ENCODE assay signal across 8 cellular contexts in genomic region chr2:24317491-24317920, GRCh38. TPM values are rescaled to one million over a fixed set of nuclear protein-coding genes. Genes with fewer than 3 reads are reported as not detected.
DNase-seq lines count a peak whose midpoint lies in the region; ATAC-seq and TF ChIP-seq lines count a peak whose summit lies in the region.
"Had no signal": no experiment of that assay in that cellular context is flagged by ENCODE, and none has a peak within 500 bp of the region (broad histone marks: within the 10 kb centered on the region; RNA-seq: fewer than 3 reads in every experiment).

No MANE protein-coding gene starts in this region.

- TF ChIP-seq CTCF in CD4-positive, alpha-beta T cell (IDR thresholded peaks at IDR 0.05), result no peak

- peaks cover 38% of the 10 kb centered on the region for H3K4me1 Mint-ChIP-seq in CD4-positive, alpha-beta T cell (ENCODE audit: low read depth)

- POLR2A ChIA-PET in CD4-positive, alpha-beta T cell (lab: Charles Lee), result no interaction called here

- no peak overlapping the region for H3K27ac Mint-ChIP-seq in CD4-positive, alpha-beta T cell

- peak; percentile 11 for DNase-seq in stimulated activated CD4-positive, alpha-beta T cell treated with anti-CD3 and anti-CD28 coated beads, Interleukin-1b, Interleukin-23, amount 100 ng/mL, for 48 hours
- no peak for DNase-seq in stimulated activated CD4-positive, alpha-beta T cell treated with anti-CD3 and anti-CD28 coated beads, Interleukin-2, amount 100 ng/mL, for 24 hours
- peak; percentile 6 for DNase-seq in NCI-H748 treated with DMSO at 0.1 percent for 48 hours (lab: John Stamatoyannopoulos, UW)
- peak; percentile 51 for DNase-seq in left ventricle myocardium superior
- no peak for DNase-seq in CD4-positive, alpha-beta T cell
- DNase-seq in retina, result no peak
- DNase-seq: spleen had no signal

- H3K9me3 ChIP-seq in CD4-positive, alpha-beta T cell (ENCODE audit: control insufficient read depth, low read length), result no peaks in the 10 kb centered on the region
- H3K9me3 ChIP-seq: spleen had no signal

- no peaks in the 10 kb centered on the region for H3K27me3 ChIP-seq in CD4-positive, alpha-beta T cell (ENCODE audit: control insufficient read depth, insufficient read depth, low read length)
- H3K27me3 ChIP-seq: spleen had no signal

- CTCF ChIA-PET in CD4-positive, alpha-beta T cell (lab: Charles Lee), result no interaction called here

- peak; percentile 45 for ATAC-seq in left ventricle myocardium superior
- no peak for ATAC-seq in HG02973 (IDR thresholded peaks at IDR 0.05; ENCODE audit: unreplicated experiment)
- ATAC-seq in CD4-positive, alpha-beta T cell (ENCODE audit: poor library complexity), result no peak

- H3K27ac ChIP-seq in CD4-positive, alpha-beta T cell (ENCODE audit: low read depth, low read length), result no peak overlapping the region
- H3K27ac ChIP-seq: spleen had no signal

- H3K9me3 Mint-ChIP-seq in CD4-positive, alpha-beta T cell, result no peaks in the 10 kb centered on the region

- no peaks in the 10 kb centered on the region for H3K27me3 Mint-ChIP-seq in CD4-positive, alpha-beta T cell

- peaks cover 39% of the 10 kb centered on the region for H3K36me3 Mint-ChIP-seq in CD4-positive, alpha-beta T cell (ENCODE audit: low read depth)

- no peak overlapping the region for H3K4me3 Mint-ChIP-seq in CD4-positive, alpha-beta T cell

- intact Hi-C loops in left ventricle myocardium superior (cut with micrococcal nuclease), result no loop called here
- intact Hi-C loops in CD4-positive, alpha-beta T cell (cut with DNase I, micrococcal nuclease), result loop anchor here in 1 of 2 experiments (5.0 kb wide), 1 partner anchor 40 kb away; no protein-coding TSS in a partner anchor

RNA-seq across cellular contexts. Expression of gene ITSN2, which starts 42.8 kb away (rescaled TPM):
- total RNA-seq in left ventricle myocardium superior, result 52.7 TPM
- total RNA-seq in CD4-positive, alpha-beta T cell, result 10 to 100 TPM; 75.4 to 77.1 TPM

Comparison
In these comparisons a context has a peak if more than half of its experiments do, and no peak if none do; other contexts are left out.
1. DNase-seq: peak in stimulated activated CD4-positive, alpha-beta T cell treated with anti-CD3 and anti-CD28 coated beads, Interleukin-1b, Interleukin-23, amount 100 ng/mL, for 48 hours (single experiment), NCI-H748 treated with DMSO at 0.1 percent for 48 hours (single experiment) and left ventricle myocardium superior (single experiment); none in stimulated activated CD4-positive, alpha-beta T cell treated with anti-CD3 and anti-CD28 coated beads, Interleukin-2, amount 100 ng/mL, for 24 hours (0 of 2), CD4-positive, alpha-beta T cell (0 of 10) and retina (single experiment).